In the genomic region with DNA sequence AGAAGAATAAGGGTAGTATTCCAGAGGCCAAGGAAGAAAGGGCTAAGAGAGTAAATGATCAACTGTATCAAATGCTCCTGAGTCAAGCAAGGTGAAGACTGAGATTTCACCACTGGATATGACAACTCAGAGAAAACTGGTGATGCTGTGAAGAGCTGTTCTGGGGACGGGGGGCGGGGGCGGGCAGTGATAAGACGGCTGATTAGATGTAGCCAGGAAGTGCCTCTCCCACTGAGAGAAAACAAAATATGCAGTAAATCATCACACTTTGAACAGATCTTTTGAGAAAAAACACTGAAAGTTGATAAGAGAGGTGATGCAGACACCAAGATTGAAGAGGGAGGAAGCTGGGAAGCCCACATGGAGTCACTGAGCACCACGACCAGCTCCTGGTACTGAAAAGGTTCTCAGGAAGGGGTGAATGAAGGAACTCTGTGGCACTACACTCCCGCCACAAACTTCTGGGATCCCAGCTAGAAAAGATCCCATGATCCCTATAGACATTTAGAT, we compare ENCODE assay signal across 9 cellular contexts.
"Had no signal": no experiment of that assay in that cellular context is flagged by ENCODE, and none has a peak within 500 bp of the region (broad histone marks: within the 10 kb centered on the region; RNA-seq: fewer than 3 reads in every experiment).

No MANE protein-coding gene starts in this region.

- H3K4me3 ChIP-seq: GM23338 had no signal

- DNase-seq: H9, HFFc6, KG1 had no signal

- FAIRE-seq: H1, H54, HepG2, HTR-8/SVneo had no signal

- ATAC-seq: GM23338, HCT116 had no signal

- H3K4me2 ChIP-seq: GM23338 had no signal

- H2AFZ ChIP-seq: GM23338 had no signal
